Comparison of ENCODE assay signal across 22 cellular contexts in genomic region chr21:41584603-41585176, GRCh38.
DNase-seq lines count a peak whose midpoint lies in the region; ATAC-seq and TF ChIP-seq lines count a peak whose summit lies in the region.
"Had no signal": no experiment of that assay in that cellular context is flagged by ENCODE, and none has a peak within 500 bp of the region (broad histone marks: within the 10 kb centered on the region; RNA-seq: fewer than 3 reads in every experiment).

No MANE protein-coding gene starts in this region.

- intact Hi-C loops in naive thymus-derived CD4-positive, alpha-beta T cell (cut with micrococcal nuclease), result no loop called here
- intact Hi-C loops in vagina (cut with DNase I), result no loop called here

- H3K4me3 ChIP-seq in naive thymus-derived CD4-positive, alpha-beta T cell (ENCODE audit: low read length), result no peak overlapping the region
- no peak overlapping the region for H3K4me3 ChIP-seq in vagina
- no peak overlapping the region for H3K4me3 ChIP-seq in SJCRH30
- H3K4me3 ChIP-seq: GM23248, Peyer's patch had no signal

- no peaks in the 10 kb centered on the region for H3K4me1 ChIP-seq in naive thymus-derived CD4-positive, alpha-beta T cell (ENCODE audit: control insufficient read depth in 2 of 2, insufficient read depth in 2 of 2, low read length in 2 of 2)
- H3K4me1 ChIP-seq in vagina (no peaks in the 10 kb centered on the region), SJCRH30 (no peaks in the 10 kb centered on the region)

- H3K27me3 ChIP-seq in naive thymus-derived CD4-positive, alpha-beta T cell (ENCODE audit: control insufficient read depth in 2 of 2, insufficient read depth in 2 of 2, low read length in 2 of 2), result no peaks in the 10 kb centered on the region
- no peaks in the 10 kb centered on the region for H3K27me3 ChIP-seq in vagina
- H3K27me3 ChIP-seq in SJCRH30, result no peaks in the 10 kb centered on the region
- H3K27me3 ChIP-seq: Peyer's patch had no signal

- CTCF ChIA-PET in naive thymus-derived CD4-positive, alpha-beta T cell (lab: Charles Lee), result no interaction called here

- H3K27me3 Mint-ChIP-seq in naive thymus-derived CD4-positive, alpha-beta T cell, result peaks cover 6 to 24% (median 11%) of the 10 kb centered on the region in 5 donors

- H3K27ac Mint-ChIP-seq in naive thymus-derived CD4-positive, alpha-beta T cell, result no peak overlapping the region
- H3K27ac Mint-ChIP-seq: CD14-positive monocyte had no signal

- H3K4me3 Mint-ChIP-seq in naive thymus-derived CD4-positive, alpha-beta T cell, result no peak overlapping the region
- H3K4me3 Mint-ChIP-seq: CD14-positive monocyte had no signal

- POLR2A ChIA-PET in naive thymus-derived CD4-positive, alpha-beta T cell (lab: Charles Lee), result no interaction called here

- no peak overlapping the region for H3K27ac ChIP-seq in naive thymus-derived CD4-positive, alpha-beta T cell (ENCODE audit: low read depth, low read length)
- H3K27ac ChIP-seq in vagina (no peak overlapping the region), SJCRH30 (no peak overlapping the region)
- H3K27ac ChIP-seq: 22Rv1, GM23248, KMS-11, Peyer's patch had no signal

- H3K36me3 Mint-ChIP-seq in naive thymus-derived CD4-positive, alpha-beta T cell, result no peaks in the 10 kb centered on the region
- H3K36me3 Mint-ChIP-seq: CD14-positive monocyte had no signal

- H3K9me3 Mint-ChIP-seq in naive thymus-derived CD4-positive, alpha-beta T cell, result peaks cover 0 to 34% (median 8%) of the 10 kb centered on the region in 11 donors

- TF ChIP-seq POLR2A in vagina (IDR thresholded peaks at IDR 0.05), result no peak

- ATAC-seq in naive thymus-derived CD4-positive, alpha-beta T cell, result peak; percentile 18
- no peak for ATAC-seq in GM19463 (IDR thresholded peaks at IDR 0.05; ENCODE audit: unreplicated experiment)
- ATAC-seq: HCT116, Right ventricle myocardium inferior had no signal

- no peaks in the 10 kb centered on the region for H3K9me3 ChIP-seq in naive thymus-derived CD4-positive, alpha-beta T cell (ENCODE audit: control insufficient read depth in 2 of 3, low read length in 3 of 3)
- no peaks in the 10 kb centered on the region for H3K9me3 ChIP-seq in vagina
- no peaks in the 10 kb centered on the region for H3K9me3 ChIP-seq in SJCRH30 (replicated peaks)
- H3K9me3 ChIP-seq: Peyer's patch had no signal

- no peak for TF ChIP-seq CTCF in vagina (IDR thresholded peaks at IDR 0.05)

- H3K36me3 ChIP-seq in naive thymus-derived CD4-positive, alpha-beta T cell (ENCODE audit: control insufficient read depth in 2 of 3, insufficient read depth in 3 of 3, low read length in 3 of 3), result no peaks in the 10 kb centered on the region
- no peaks in the 10 kb centered on the region for H3K36me3 ChIP-seq in vagina
- H3K36me3 ChIP-seq in SJCRH30, result no peaks in the 10 kb centered on the region
- H3K36me3 ChIP-seq: Peyer's patch had no signal

- DNase-seq in activated CD8-positive, alpha-beta memory T cell treated with anti-CD3 and anti-CD28 coated beads, Interleukin-2, amount 50 U/mL, for 48 hours, result peak; percentile 13
- no peak for DNase-seq in activated CD8-positive, alpha-beta memory T cell treated with anti-CD3 and anti-CD28 coated beads for 24 hours
- DNase-seq in ecto neural progenitor cell (ENCODE audit: low spot score) (peak; percentile 23), vagina (ENCODE audit: extremely low spot score in 2 of 2) (peak; percentile 67 to 74), SJCRH30 (no peak), COR-L47 (lab: John Stamatoyannopoulos, UW) (no peak)
- no peak for DNase-seq in naive thymus-derived CD4-positive, alpha-beta T cell
- DNase-seq: AML-193, DMS 273 treated with DMSO at 0.1 percent for 48 hours, DND-41, GM23248, MV-4-11, NCI-H1930, NCI-H345, NCI-H524 treated with DMSO at 0.1 percent for 48 hours had no signal

- H3K4me1 Mint-ChIP-seq in naive thymus-derived CD4-positive, alpha-beta T cell, result no peaks in the 10 kb centered on the region

Comparison
In these comparisons a context has a peak if more than half of its experiments do, and no peak if none do; other contexts are left out.
1. DNase-seq: peak in activated CD8-positive, alpha-beta memory T cell treated with anti-CD3 and anti-CD28 coated beads, Interleukin-2, amount 50 U/mL, for 48 hours (single experiment), ecto neural progenitor cell (single experiment) and vagina (2 of 2); none in activated CD8-positive, alpha-beta memory T cell treated with anti-CD3 and anti-CD28 coated beads for 24 hours (single experiment), naive thymus-derived CD4-positive, alpha-beta T cell (0 of 9), SJCRH30 (0 of 2) and COR-L47 (single experiment).